Comparison of ENCODE assay signal across 1 cellular context in genomic region chr5:40801771-40802562, GRCh38.
TF ChIP-seq lines count a peak whose summit lies in the region.

No MANE protein-coding gene starts in this region.

TF ChIP-seq in K562, 482 proteins besides CTCF, POLR2A, EP300 and RAD21 (continued from another document and continues in another):
- TF ChIP-seq ZNF318 (IDR thresholded peaks at IDR 0.05; ENCODE audit: borderline replicate concordance in 1 of 2, low read depth in 1 of 2) (peak in 1 of 2 experiments; percentile 99; a peak in 2 of 4 replicates), MAFK (IDR thresholded peaks at IDR 0.05; ENCODE audit: low read length) (peak; percentile 60; the same call in 1 of the 2 replicates), ZNF398 (CRISPR knock-in tag; IDR thresholded peaks at IDR 0.05) (no peak), RERE (CRISPR knock-in tag; IDR thresholded peaks at IDR 0.05; ENCODE audit: borderline replicate concordance) (no peak), ZNF644 (tag; IDR thresholded peaks at IDR 0.05; ENCODE audit: low read depth) (peak; percentile 59; the same call in 1 of the 2 replicates), STAT5A (IDR thresholded peaks at IDR 0.05; ENCODE audit: borderline replicate concordance, low read length) (peak; percentile 84), CREB3L1 (IDR thresholded peaks at IDR 0.05; ENCODE audit: borderline replicate concordance, low read depth) (peak; percentile 78; the same call in 1 of the 2 replicates), TCF15 (CRISPR knock-in tag; IDR thresholded peaks at IDR 0.05) (no peak), ZFP30 (CRISPR knock-in tag; IDR thresholded peaks at IDR 0.05; ENCODE audit: borderline replicate concordance) (no peak), POLR3G (IDR thresholded peaks at IDR 0.05; ENCODE audit: extremely low read depth, insufficient read length, insufficient replicate concordance) (no peak), PML (IDR thresholded peaks at IDR 0.05; ENCODE audit: low read length) (peak; percentile 84; the same call in 1 of the 2 replicates), ATF7 (IDR thresholded peaks at IDR 0.05) (peak; percentile 60), SNIP1 (IDR thresholded peaks at IDR 0.05; ENCODE audit: low read depth) (0 out of 2 replicates have a peak, but pooled peaks have one; percentile 14), GTF2A2 (tag; IDR thresholded peaks at IDR 0.05) (no peak), ZNF561 (CRISPR knock-in tag; conservative IDR thresholded peaks at IDR 0.05) (no peak), E4F1 (CRISPR knock-in tag; IDR thresholded peaks at IDR 0.05; ENCODE audit: borderline replicate concordance) (no peak), SRSF7 (optimal IDR thresholded peaks at IDR 0.05; ENCODE audit: low read depth, low read length) (no peak), ARID1B (IDR thresholded peaks at IDR 0.05) (peak; percentile 94), PCBP1 (IDR thresholded peaks at IDR 0.05; ENCODE audit: low read depth, low read length, poor library complexity, severe bottlenecking) (no peak), AFF1 (IDR thresholded peaks at IDR 0.05; ENCODE audit: low read depth in 1 of 2, partially characterized antibody in 2 of 2) (peak in 1 of 2 experiments; percentile 72), ZNF146 (CRISPR knock-in tag; IDR thresholded peaks at IDR 0.05; ENCODE audit: unreplicated experiment) (no peak), CREB1 (IDR thresholded peaks at IDR 0.05) (no peak; the same call in 1 of the 2 replicates), CREB1 (CRISPR knock-in tag; IDR thresholded peaks at IDR 0.05) (no peak), ZNF717 (CRISPR knock-in tag; IDR thresholded peaks at IDR 0.05) (no peak), TCF3 (CRISPR knock-in tag; IDR thresholded peaks at IDR 0.05) (peak; percentile 80), POLR2AphosphoS5 (IDR thresholded peaks at IDR 0.05; ENCODE audit: control insufficient read depth, insufficient read depth, low read depth, low read length) (peak; percentile 88)
- TF ChIP-seq, protein P1, sequence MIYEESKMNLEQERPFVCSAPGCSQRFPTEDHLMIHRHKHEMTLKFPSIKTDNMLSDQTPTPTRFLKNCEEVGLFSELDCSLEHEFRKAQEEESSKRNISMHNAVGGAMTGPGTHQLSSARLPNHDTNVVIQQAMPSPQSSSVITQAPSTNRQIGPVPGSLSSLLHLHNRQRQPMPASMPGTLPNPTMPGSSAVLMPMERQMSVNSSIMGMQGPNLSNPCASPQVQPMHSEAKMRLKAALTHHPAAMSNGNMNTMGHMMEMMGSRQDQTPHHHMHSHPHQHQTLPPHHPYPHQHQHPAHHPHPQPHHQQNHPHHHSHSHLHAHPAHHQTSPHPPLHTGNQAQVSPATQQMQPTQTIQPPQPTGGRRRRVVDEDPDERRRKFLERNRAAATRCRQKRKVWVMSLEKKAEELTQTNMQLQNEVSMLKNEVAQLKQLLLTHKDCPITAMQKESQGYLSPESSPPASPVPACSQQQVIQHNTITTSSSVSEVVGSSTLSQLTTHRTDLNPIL (CRISPR knock-in tag; IDR thresholded peaks at IDR 0.05) = no peak
